ENCODE assay signal across 13 cellular contexts in the genomic region with DNA sequence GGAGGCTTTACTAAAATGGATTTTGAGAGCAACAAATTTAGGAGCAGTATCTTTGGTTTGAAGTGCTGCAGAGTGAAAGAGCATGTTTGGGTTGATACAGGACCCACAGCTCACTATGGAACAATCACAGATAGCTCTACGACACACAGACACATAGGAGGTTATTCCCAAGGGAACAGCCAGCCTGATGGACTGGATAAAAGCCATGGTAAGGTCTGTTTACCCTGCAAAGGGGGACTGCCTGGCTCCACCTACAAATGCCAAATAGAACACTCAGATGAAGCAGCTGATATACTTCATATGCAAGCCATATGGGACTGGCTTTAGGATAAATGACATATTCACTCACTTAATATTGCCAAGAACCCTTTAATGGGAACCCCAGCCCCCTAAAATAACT.
DNase-seq lines count a peak whose midpoint lies in the region; ATAC-seq, FAIRE-seq and TF ChIP-seq lines count a peak whose summit lies in the region.
"Had no signal": no experiment of that assay in that cellular context is flagged by ENCODE, and none has a peak within 500 bp of the region (broad histone marks: within the 10 kb centered on the region; RNA-seq: fewer than 3 reads in every experiment).

No MANE protein-coding gene starts in this region.

- no peak overlapping the region for H3K4me3 ChIP-seq in small intestine (ENCODE audit: low read depth in 1 of 2, low read length in 2 of 2)
- H3K4me3 ChIP-seq: right lobe of liver had no signal

- no peak for TF ChIP-seq POLR2A in GM18505 (IDR thresholded peaks at IDR 0.05; ENCODE audit: borderline replicate concordance, extremely low read depth, insufficient read depth, insufficient read length)

- intact Hi-C loops in activated CD8-positive, alpha-beta T cell treated with anti-CD3 and anti-CD28 coated beads for 36 hours (cut with micrococcal nuclease): no loop called here
- intact Hi-C loops in posterior cingulate gyrus (cut with DNase I): no loop called here

- peak overlapping the region; percentile 18 to 35 for H3K27ac ChIP-seq in small intestine (ENCODE audit: low read depth in 1 of 2, low read length in 1 of 2)
- H3K27ac ChIP-seq: HL-60 had no signal

- H3K36me3 ChIP-seq in small intestine (ENCODE audit: control insufficient read depth in 2 of 2, insufficient read depth in 2 of 2, low read length in 2 of 2): no peaks in the 10 kb centered on the region
- H3K36me3 ChIP-seq: right lobe of liver had no signal

- no peak overlapping the region for H3K4me3 Mint-ChIP-seq in activated CD8-positive, alpha-beta T cell treated with anti-CD3 and anti-CD28 coated beads for 36 hours
- H3K4me3 Mint-ChIP-seq: brain had no signal

- peaks cover 3% of the 10 kb centered on the region for H3K9me3 Mint-ChIP-seq in activated CD8-positive, alpha-beta T cell treated with anti-CD3 and anti-CD28 coated beads for 36 hours

- no peaks in the 10 kb centered on the region for H3K9me3 ChIP-seq in small intestine (ENCODE audit: control insufficient read depth, low read depth)
- H3K9me3 ChIP-seq: right lobe of liver had no signal

- H3K36me3 Mint-ChIP-seq in activated CD8-positive, alpha-beta T cell treated with anti-CD3 and anti-CD28 coated beads for 36 hours (ENCODE audit: low read depth): no peaks in the 10 kb centered on the region
- H3K36me3 Mint-ChIP-seq: brain had no signal

- no peaks in the 10 kb centered on the region for H3K27me3 ChIP-seq in small intestine (ENCODE audit: control insufficient read depth in 2 of 2, insufficient read depth in 2 of 2, low read length in 2 of 2)
- H3K27me3 ChIP-seq: right lobe of liver had no signal

- WGBS in small intestine, 3 donors: 62 to 84% (median 77%) methylated on average over 1 of the region's 1 CpG

- POLR2A ChIA-PET in activated CD8-positive, alpha-beta T cell treated with anti-CD3 and anti-CD28 coated beads for 36 hours (lab: Charles Lee): interaction anchor here (0.6 to 1.1 kb wide), 2 partner anchors 71 to 86 kb away, joined by 3 read pairs; no protein-coding TSS in a partner anchor

- peaks cover 10% of the 10 kb centered on the region for H3K4me1 Mint-ChIP-seq in activated CD8-positive, alpha-beta T cell treated with anti-CD3 and anti-CD28 coated beads for 36 hours (ENCODE audit: low read depth)
- H3K4me1 Mint-ChIP-seq: brain had no signal

- no peak for FAIRE-seq in small intestine (lab: Jason Lieb, UNC)

- no peak for TF ChIP-seq CTCF in activated CD8-positive, alpha-beta T cell treated with anti-CD3 and anti-CD28 coated beads for 36 hours (IDR thresholded peaks at IDR 0.05)

- H3K4me1 ChIP-seq in small intestine (ENCODE audit: control insufficient read depth in 2 of 2, insufficient read depth in 1 of 2, low read depth in 1 of 2, low read length in 1 of 2): no peaks in the 10 kb centered on the region
- H3K4me1 ChIP-seq: right lobe of liver had no signal

- peak overlapping the region; percentile 6 for H3K27ac Mint-ChIP-seq in activated CD8-positive, alpha-beta T cell treated with anti-CD3 and anti-CD28 coated beads for 36 hours
- H3K27ac Mint-ChIP-seq: brain had no signal

- ATAC-seq in HG03095 (IDR thresholded peaks at IDR 0.05; ENCODE audit: unreplicated experiment) (peak; percentile 7), GM18505 (IDR thresholded peaks at IDR 0.05; ENCODE audit: unreplicated experiment) (no peak)
- no peak for ATAC-seq in activated CD8-positive, alpha-beta T cell treated with anti-CD3 and anti-CD28 coated beads for 36 hours
- ATAC-seq: Right ventricle myocardium inferior had no signal

- DNase-seq in NCI-H82 (lab: John Stamatoyannopoulos, UW): peak; percentile 32
- DNase-seq in NCI-H82 treated with DMSO at 0.1 percent for 48 hours (lab: John Stamatoyannopoulos, UW; ENCODE audit: unreplicated experiment): no peak
- DNase-seq in activated CD8-positive, alpha-beta T cell treated with anti-CD3 and anti-CD28 coated beads for 36 hours: no peak
- no peak for DNase-seq in small intestine
- DNase-seq in DMS153 (lab: John Stamatoyannopoulos, UW): no peak
- no peak for DNase-seq in posterior cingulate gyrus
- DNase-seq: ACHN, right lobe of liver had no signal

- CTCF ChIA-PET in activated CD8-positive, alpha-beta T cell treated with anti-CD3 and anti-CD28 coated beads for 36 hours (lab: Charles Lee): interaction anchor here (0.9 kb wide), 1 partner anchor 238 kb away, joined by 3 read pairs; no protein-coding TSS in a partner anchor

- H3K27me3 Mint-ChIP-seq in activated CD8-positive, alpha-beta T cell treated with anti-CD3 and anti-CD28 coated beads for 36 hours: no peaks in the 10 kb centered on the region
- H3K27me3 Mint-ChIP-seq: brain had no signal
